ENCODE assay signal across 31 cellular contexts in the genomic region with DNA sequence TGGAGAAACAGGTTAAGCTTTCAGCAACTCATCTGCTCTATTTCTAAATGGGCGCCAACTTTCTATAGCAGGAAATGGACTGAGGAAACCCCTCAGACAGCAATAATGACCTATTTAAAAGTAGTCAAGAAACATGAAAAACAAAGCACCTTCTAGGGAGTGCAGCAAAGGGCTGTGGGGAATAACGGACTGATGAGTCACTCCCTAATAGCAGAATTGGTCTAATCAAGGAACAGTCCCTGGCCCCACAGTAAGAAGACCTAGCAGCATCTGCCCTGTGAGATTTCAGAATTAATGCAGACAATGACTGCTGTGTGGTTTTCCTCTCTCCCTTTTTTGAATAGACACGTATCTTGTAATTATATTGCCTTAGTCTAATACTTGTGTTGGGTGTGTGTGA.
DNase-seq lines count a peak whose midpoint lies in the region; FAIRE-seq and TF ChIP-seq lines count a peak whose summit lies in the region.
"Had no signal": no experiment of that assay in that cellular context is flagged by ENCODE, and none has a peak within 500 bp of the region (broad histone marks: within the 10 kb centered on the region; RNA-seq: fewer than 3 reads in every experiment).

No MANE protein-coding gene starts in this region.

- H3K36me3 ChIP-seq in astrocyte (ENCODE audit: insufficient read depth, low read length) (no peaks in the 10 kb centered on the region), MG63 (no peaks in the 10 kb centered on the region)
- H3K36me3 ChIP-seq in effector memory CD4-positive, alpha-beta T cell (ENCODE audit: control insufficient read depth, insufficient read depth, low read length) = no peaks in the 10 kb centered on the region
- H3K36me3 ChIP-seq: HAP-1 had no signal

- no peak overlapping the region for H3K9ac ChIP-seq in astrocyte (ENCODE audit: low read length)

- in situ Hi-C loops in GM13977 (cut with MboI; ENCODE audit: low pct_unique_long_range_greater_than_20kb, low sequenced_read_pairs, unreplicated experiment) = no loop called here

- H3K4me1 Mint-ChIP-seq in astrocyte (ENCODE audit: low read depth, unreplicated experiment) = peaks cover 9% of the 10 kb centered on the region
- H3K4me1 Mint-ChIP-seq: activated CD8-positive, alpha-beta memory T cell treated with anti-CD3 and anti-CD28 coated beads, Interleukin-2, amount 10 ng/mL, durations not matched to agents 7 days and 5 days; activated naive CD8-positive, alpha-beta T cell treated with anti-CD3 and anti-CD28 coated beads, Interleukin-2, amount 10 ng/mL, durations not matched to agents 7 days and 5 days; CD14-positive monocyte; stimulated activated naive B cell treated with anti-CD40 and anti-IgM and Interleukin-4, amounts not matched to agents 10 μg/mL and 1 μg/mL and 100 μg/mL, for 72 hours had no signal

- H3K36me3 Mint-ChIP-seq in astrocyte (ENCODE audit: low read depth, unreplicated experiment) = no peaks in the 10 kb centered on the region
- H3K36me3 Mint-ChIP-seq: activated CD8-positive, alpha-beta memory T cell treated with anti-CD3 and anti-CD28 coated beads, Interleukin-2, amount 10 ng/mL, durations not matched to agents 7 days and 5 days; activated naive CD8-positive, alpha-beta T cell treated with anti-CD3 and anti-CD28 coated beads, Interleukin-2, amount 10 ng/mL, durations not matched to agents 7 days and 5 days; CD14-positive monocyte; stimulated activated naive B cell treated with anti-CD40 and anti-IgM and Interleukin-4, amounts not matched to agents 10 μg/mL and 1 μg/mL and 100 μg/mL, for 72 hours had no signal

- no peak overlapping the region for H3K27ac ChIP-seq in astrocyte (ENCODE audit: low read depth, low read length)
- no peak overlapping the region for H3K27ac ChIP-seq in effector memory CD4-positive, alpha-beta T cell (ENCODE audit: insufficient read depth, low read length, poor library complexity, severe bottlenecking)
- H3K27ac ChIP-seq: hepatocyte had no signal

- H3K27me3 ChIP-seq in astrocyte (ENCODE audit: insufficient read depth, low read length) = no peaks in the 10 kb centered on the region
- H3K27me3 ChIP-seq in effector memory CD4-positive, alpha-beta T cell (replicated peaks; ENCODE audit: control insufficient read depth, insufficient read depth, low read length, poor library complexity, severe bottlenecking) = no peaks in the 10 kb centered on the region
- no peaks in the 10 kb centered on the region for H3K27me3 ChIP-seq in MG63
- H3K27me3 ChIP-seq: hepatocyte had no signal

- H2AFZ ChIP-seq in astrocyte (ENCODE audit: low read depth, low read length) = no peak overlapping the region
- H2AFZ ChIP-seq: hepatocyte had no signal

- no peak overlapping the region for H3K4me3 Mint-ChIP-seq in astrocyte (ENCODE audit: unreplicated experiment)
- H3K4me3 Mint-ChIP-seq: activated CD8-positive, alpha-beta memory T cell treated with anti-CD3 and anti-CD28 coated beads, Interleukin-2, amount 10 ng/mL, durations not matched to agents 7 days and 5 days; activated naive CD8-positive, alpha-beta T cell treated with anti-CD3 and anti-CD28 coated beads, Interleukin-2, amount 10 ng/mL, durations not matched to agents 7 days and 5 days; activated T-cell treated with anti-CD3 and anti-CD28 coated beads, Interleukin-2, amount 50 U/mL, for 4 hours; CD14-positive monocyte; stimulated activated naive B cell treated with anti-CD40 and anti-IgM and Interleukin-4, amounts not matched to agents 10 μg/mL and 1 μg/mL and 100 μg/mL, for 72 hours had no signal

- no peaks in the 10 kb centered on the region for H3K9me3 Mint-ChIP-seq in astrocyte (ENCODE audit: unreplicated experiment)
- H3K9me3 Mint-ChIP-seq: activated naive CD8-positive, alpha-beta T cell treated with anti-CD3 and anti-CD28 coated beads, Interleukin-2, amount 10 ng/mL, durations not matched to agents 7 days and 5 days; activated T-cell treated with anti-CD3 and anti-CD28 coated beads, Interleukin-2, amount 50 U/mL, for 4 hours; stimulated activated naive B cell treated with anti-CD40 and anti-IgM and Interleukin-4, amounts not matched to agents 10 μg/mL and 1 μg/mL and 100 μg/mL, for 72 hours had no signal

- no peak for FAIRE-seq in astrocyte (lab: Jason Lieb, UNC)
- FAIRE-seq: endometrium, GM18507, TTC549 had no signal

- H3K27ac Mint-ChIP-seq in astrocyte (ENCODE audit: unreplicated experiment) = peak overlapping the region; percentile 7
- H3K27ac Mint-ChIP-seq: activated CD8-positive, alpha-beta memory T cell treated with anti-CD3 and anti-CD28 coated beads, Interleukin-2, amount 10 ng/mL, durations not matched to agents 7 days and 5 days; activated naive CD8-positive, alpha-beta T cell treated with anti-CD3 and anti-CD28 coated beads, Interleukin-2, amount 10 ng/mL, durations not matched to agents 7 days and 5 days; CD14-positive monocyte; stimulated activated naive B cell treated with anti-CD40 and anti-IgM and Interleukin-4, amounts not matched to agents 10 μg/mL and 1 μg/mL and 100 μg/mL, for 72 hours had no signal

- no peak overlapping the region for H3K4me3 ChIP-seq in astrocyte (ENCODE audit: insufficient read depth, low read depth, low read length)
- H3K4me3 ChIP-seq in effector memory CD4-positive, alpha-beta T cell (ENCODE audit: insufficient read depth, low read depth, low read length, poor library complexity, severe bottlenecking) = no peak overlapping the region
- H3K4me3 ChIP-seq in MG63 = no peak overlapping the region
- H3K4me3 ChIP-seq: HAP-1, hepatocyte had no signal

- H3K9me3 ChIP-seq in astrocyte (ENCODE audit: insufficient read depth, low read depth, low read length) (no peaks in the 10 kb centered on the region), MG63 (no peaks in the 10 kb centered on the region)
- H3K9me3 ChIP-seq in effector memory CD4-positive, alpha-beta T cell (ENCODE audit: control insufficient read depth, low read length) = no peaks in the 10 kb centered on the region
- H3K9me3 ChIP-seq: HAP-1 had no signal

- no peaks in the 10 kb centered on the region for H4K20me1 ChIP-seq in astrocyte (ENCODE audit: insufficient read depth, low read length)

- H3K27me3 Mint-ChIP-seq in astrocyte (ENCODE audit: low read depth, unreplicated experiment) = no peaks in the 10 kb centered on the region
- H3K27me3 Mint-ChIP-seq: activated CD8-positive, alpha-beta memory T cell treated with anti-CD3 and anti-CD28 coated beads, Interleukin-2, amount 10 ng/mL, durations not matched to agents 7 days and 5 days; activated naive CD8-positive, alpha-beta T cell treated with anti-CD3 and anti-CD28 coated beads, Interleukin-2, amount 10 ng/mL, durations not matched to agents 7 days and 5 days; stimulated activated naive B cell treated with anti-CD40 and anti-IgM and Interleukin-4, amounts not matched to agents 10 μg/mL and 1 μg/mL and 100 μg/mL, for 72 hours had no signal

- H3K4me2 ChIP-seq in astrocyte (ENCODE audit: low read length) = no peak overlapping the region
- H3K4me2 ChIP-seq: hepatocyte had no signal

- no peaks in the 10 kb centered on the region for H3K79me2 ChIP-seq in astrocyte (ENCODE audit: insufficient read depth, low read length)
- H3K79me2 ChIP-seq: hepatocyte had no signal

- DNase-seq in COLO829 (ENCODE audit: low spot score) (peak; percentile 1), HCEC 1CT (peak; percentile 30), astrocyte (ENCODE audit: low read depth) (no peak), iris pigment epithelial cell (ENCODE audit: low read depth) (peak; percentile 15), GM13977 (ENCODE audit: low spot score) (no peak), GOT3 (lab: John Stamatoyannopoulos, UW) (no peak), MG63 (no peak)
- no peak for DNase-seq in effector memory CD4-positive, alpha-beta T cell
- DNase-seq: 8988T; activated CD4-positive, alpha-beta T cell treated with anti-CD3 and anti-CD28 coated beads, Interleukin-2, amount 50 U/mL, for 4 hours; activated CD8-positive, alpha-beta memory T cell treated with anti-CD3 and anti-CD28 coated beads, Interleukin-2, amount 10 ng/mL, durations not matched to agents 7 days and 5 days; activated gamma-delta T cell treated with Interleukin-2 at 50 U/mL for 16 hours; activated naive CD8-positive, alpha-beta T cell treated with anti-CD3 and anti-CD28 coated beads, Interleukin-2, amount 10 ng/mL, durations not matched to agents 7 days and 5 days; activated T-cell treated with anti-CD3 and anti-CD28 coated beads, Interleukin-2, amount 50 U/mL, for 4 hours; Calu3; dermis blood vessel endothelial cell; DMS79; IMR-90; left cardiac atrium; NCI-H1092 treated with DMSO at 0.1 percent for 48 hours; NCI-H187; RPMI8226; small intestine; stimulated activated naive B cell treated with anti-CD40 and anti-IgM and Interleukin-4, amounts not matched to agents 10 μg/mL and 1 μg/mL and 100 μg/mL, for 72 hours; T-helper 1 cell had no signal

- H3K4me1 ChIP-seq in astrocyte (ENCODE audit: insufficient read depth, low read length) = no peaks in the 10 kb centered on the region
- no peaks in the 10 kb centered on the region for H3K4me1 ChIP-seq in effector memory CD4-positive, alpha-beta T cell (ENCODE audit: control insufficient read depth, insufficient read depth, low read length, poor library complexity, severe bottlenecking)
- H3K4me1 ChIP-seq: HAP-1 had no signal

- TF ChIP-seq CTCF in astrocyte (IDR thresholded peaks at IDR 0.05; ENCODE audit: insufficient read depth, low read depth, low read length) (no peak), GM13977 (IDR thresholded peaks at IDR 0.05; ENCODE audit: extremely low read depth, insufficient read depth, missing control alignments) (no peak)

Comparison
In these comparisons a context has a peak if more than half of its experiments do, and no peak if none do; other contexts are left out.
1. DNase-seq: peak in COLO829 (single experiment), HCEC 1CT (single experiment) and iris pigment epithelial cell (single experiment); none in astrocyte (single experiment), GM13977 (single experiment), GOT3 (single experiment), effector memory CD4-positive, alpha-beta T cell (0 of 3) and MG63 (single experiment).